Comparison of ENCODE assay signal across 23 cellular contexts in genomic region chr19:32874605-32875004, GRCh38. TPM values are rescaled to one million over a fixed set of nuclear protein-coding genes. Genes with fewer than 3 reads are reported as not detected.
"Had no signal": no experiment of that assay in that cellular context is flagged by ENCODE, and none has a peak within 500 bp of the region (broad histone marks: within the 10 kb centered on the region; RNA-seq: fewer than 3 reads in every experiment).

No MANE protein-coding gene starts in this region.

- ATAC-seq: K562 had no signal

- H3K27ac ChIP-seq: SK-N-MC, VCaP had no signal

- H3K4me3 ChIP-seq: K562, SK-N-MC had no signal

- DNase-seq: activated CD4-positive, alpha-beta memory T cell treated with anti-CD3 and anti-CD28 coated beads for 36 hours; activated CD4-positive, alpha-beta T cell treated with anti-CD3 and anti-CD28 coated beads, Interleukin-2, amount 10 ng/mL, durations not matched to agents 7 days and 5 days; activated CD4-positive, CD25-positive, alpha-beta regulatory T cell; activated naive CD4-positive, alpha-beta T cell treated with anti-CD3 and anti-CD28 coated beads for 36 hours; amygdala; Karpas-422; MM.1S; NCI-H1105; NCI-H1436; NCI-H1694 treated with DMSO at 0.1 percent for 48 hours; NCI-H2029 treated with DMSO at 0.1 percent for 48 hours; NCI-H345; NCI-H510A; NCI-H526 treated with DMSO at 0.1 percent for 48 hours; NCI-H82; SIG-M5; T-helper 1 cell had no signal

RNA-seq across cellular contexts. Expression of gene SLC7A9, which starts 5.0 kb away (rescaled TPM):
- total RNA-seq: activated CD8-positive, alpha-beta memory T cell treated with anti-CD3 and anti-CD28 coated beads for 36 hours; activated naive CD4-positive, alpha-beta T cell treated with anti-CD3 and anti-CD28 coated beads for 36 hours; K562; OCI-LY7; RPMI7951 had no signal
- polyA plus RNA-seq: K562 had no signal
